Comparison of ENCODE assay signal across 8 cellular contexts in the genomic region with DNA sequence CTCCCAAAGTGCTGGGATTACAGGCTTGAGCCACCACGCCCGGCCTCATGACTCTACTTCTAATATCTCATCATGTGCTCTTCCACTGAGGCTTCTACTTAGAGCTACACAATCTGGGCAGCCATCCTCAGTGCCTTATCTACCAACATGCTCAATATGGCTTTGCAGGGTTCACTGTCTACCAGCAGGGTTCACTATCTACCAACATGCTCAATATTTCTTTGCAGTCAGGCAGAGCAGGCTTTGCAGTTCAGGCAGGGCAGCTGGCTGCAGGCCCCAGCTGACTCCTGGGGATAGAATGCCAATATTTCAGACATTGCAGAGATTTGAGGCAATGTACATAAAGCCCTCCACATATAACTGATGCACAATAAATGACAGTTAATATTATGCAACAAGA. TPM values are rescaled to one million over a fixed set of nuclear protein-coding genes. Genes with fewer than 3 reads are reported as not detected.
DNase-seq lines count a peak whose midpoint lies in the region; ATAC-seq and TF ChIP-seq lines count a peak whose summit lies in the region.

No MANE protein-coding gene starts in this region.

- H3K4me1 ChIP-seq in H9 (ENCODE audit: insufficient read depth, low read length), result no peaks in the 10 kb centered on the region
- peaks cover 0 to 4% (median 0%) of the 10 kb centered on the region in 4 donors for H3K4me1 ChIP-seq in Peyer's patch
- H3K4me1 ChIP-seq in psoas muscle, result no peaks in the 10 kb centered on the region
- H3K4me1 ChIP-seq in CD8-positive, alpha-beta memory T cell (ENCODE audit: insufficient read depth, low read length), result no peaks in the 10 kb centered on the region

- no peaks in the 10 kb centered on the region for H3K79me1 ChIP-seq in H9 (ENCODE audit: insufficient read depth, low read depth, low read length, poor library complexity, severe bottlenecking)

- H3K23ac ChIP-seq in H9 (ENCODE audit: insufficient read length, low read depth, low read length), result no peak overlapping the region

- peaks cover 13 to 73% (median 54%) of the 10 kb centered on the region in 3 experiments; a peak in 6 of 7 replicates for H3K36me3 Mint-ChIP-seq in H9 (ENCODE audit: insufficient read depth in 1 of 3, low read depth in 3 of 3)
- peaks cover 4 to 39% (median 10%) of the 10 kb centered on the region in 3 donors for H3K36me3 Mint-ChIP-seq in CD8-positive, alpha-beta memory T cell

- H3K14ac ChIP-seq in H9 (ENCODE audit: insufficient read depth, low read length), result no peak overlapping the region

- no peak overlapping the region for H3K4me2 ChIP-seq in H9 (ENCODE audit: insufficient read depth, insufficient read length, low read length)

- no peak overlapping the region for H3K18ac ChIP-seq in H9 (ENCODE audit: insufficient read length, low read depth, low read length)

- H3K27ac ChIP-seq in H9 (ENCODE audit: insufficient read length, low read depth, low read length) (no peak overlapping the region), Peyer's patch (no peak overlapping the region), psoas muscle (no peak overlapping the region)
- H3K27ac ChIP-seq in CD8-positive, alpha-beta memory T cell (ENCODE audit: low read depth, low read length), result no peak overlapping the region

- intact Hi-C loops in psoas muscle (cut with DNase I), result loop anchor here in 1 of 2 donors (5.0 kb wide), 1 partner anchor 157 kb away; no protein-coding TSS in a partner anchor

- no peak overlapping the region for H3K56ac ChIP-seq in H9 (ENCODE audit: insufficient read length, low read depth, low read length)

- DNase-seq in DMS114 treated with DMSO at 0.1 percent for 48 hours (lab: John Stamatoyannopoulos, UW; ENCODE audit: unreplicated experiment) (peak; percentile 1), H9 (peak; percentile 60), Peyer's patch (peak in 1 of 3 donors; percentile 66), fibroblast of gingiva (ENCODE audit: low read depth) (peak; percentile 35), psoas muscle (no peak)
- no peak for DNase-seq in CD8-positive, alpha-beta memory T cell

- peaks cover 0 to 30% (median 0%) of the 10 kb centered on the region in 3 donors for H3K36me3 ChIP-seq in Peyer's patch
- H3K36me3 ChIP-seq in psoas muscle (ENCODE audit: insufficient read depth in 1 of 2, low read depth in 1 of 2), result peaks cover 0 to 46% of the 10 kb centered on the region in 2 donors
- H3K36me3 ChIP-seq in CD8-positive, alpha-beta memory T cell (ENCODE audit: insufficient read depth, low read length), result no peaks in the 10 kb centered on the region

- H2BK12ac ChIP-seq in H9 (ENCODE audit: insufficient read length, low read depth, low read length), result no peak overlapping the region

- H3K27me3 Mint-ChIP-seq in H9 (ENCODE audit: low read depth), result no peaks in the 10 kb centered on the region
- peaks cover 0 to 1% of the 10 kb centered on the region in 2 donors for H3K27me3 Mint-ChIP-seq in CD8-positive, alpha-beta memory T cell

- POLR2A ChIA-PET in CD8-positive, alpha-beta memory T cell (lab: Charles Lee), result no interaction called here

- no peak overlapping the region for H3T11ph ChIP-seq in H9 (ENCODE audit: low read length)

- no CpG with 5 or more reads among the region's 2 CpGs for WGBS in H9 (ENCODE audit: extremely low coverage, insufficient read length, low lambda C conversion rate)
- 64 to 100% (median 99%) methylated on average over 2 of the region's 2 CpGs for WGBS in psoas muscle, 3 donors

- H2AK5ac ChIP-seq in H9 (ENCODE audit: insufficient read length, low read length), result no peak overlapping the region

- no peak overlapping the region for H2AFZ ChIP-seq in H9 (ENCODE audit: low read length)

- no peak overlapping the region for H4K91ac ChIP-seq in H9 (ENCODE audit: insufficient read length, low read depth, low read length)

- no peaks in the 10 kb centered on the region for H3K9me3 Mint-ChIP-seq in H9
- H3K9me3 Mint-ChIP-seq in CD8-positive, alpha-beta memory T cell, result no peaks in the 10 kb centered on the region

- H3K27me3 ChIP-seq in H9 (ENCODE audit: insufficient read depth, low read length) (no peaks in the 10 kb centered on the region), Peyer's patch (no peaks in the 10 kb centered on the region), psoas muscle (ENCODE audit: insufficient read depth in 3 of 3, low read length in 2 of 3) (no peaks in the 10 kb centered on the region)
- H3K27me3 ChIP-seq in CD8-positive, alpha-beta memory T cell (ENCODE audit: insufficient read depth, low read length, poor library complexity, severe bottlenecking), result no peaks in the 10 kb centered on the region

- no peak overlapping the region for H2BK15ac ChIP-seq in H9 (ENCODE audit: low read depth, low read length)

- H3K4me3 Mint-ChIP-seq in H9, result no peak overlapping the region
- no peak overlapping the region for H3K4me3 Mint-ChIP-seq in CD8-positive, alpha-beta memory T cell

- H3K27ac Mint-ChIP-seq in H9, result no peak overlapping the region
- H3K27ac Mint-ChIP-seq in CD8-positive, alpha-beta memory T cell, result peak overlapping the region in 1 of 8 donors; percentile 63

- no peak for TF ChIP-seq POLR2A in Peyer's patch (IDR thresholded peaks at IDR 0.05)

- H3K79me2 ChIP-seq in H9 (ENCODE audit: insufficient read depth, low read length), result no peaks in the 10 kb centered on the region

- H3K23me2 ChIP-seq in H9 (ENCODE audit: insufficient read length, low read depth, low read length, poor library complexity, severe bottlenecking), result no peaks in the 10 kb centered on the region

- CTCF ChIA-PET in CD8-positive, alpha-beta memory T cell (lab: Charles Lee), result interaction anchor here (0.7 kb wide), 1 partner anchor 693 kb away, joined by 3 read pairs; no protein-coding TSS in a partner anchor

- no peak overlapping the region for H4K5ac ChIP-seq in H9 (ENCODE audit: insufficient read length, low read depth, low read length)

- H3K9me3 ChIP-seq in H9 (ENCODE audit: control insufficient read depth, low read depth, low read length) (no peaks in the 10 kb centered on the region), Peyer's patch (no peaks in the 10 kb centered on the region), psoas muscle (no peaks in the 10 kb centered on the region)
- no peaks in the 10 kb centered on the region for H3K9me3 ChIP-seq in CD8-positive, alpha-beta memory T cell (ENCODE audit: low read length)

- H2BK5ac ChIP-seq in H9 (ENCODE audit: insufficient read length, low read length), result no peak overlapping the region

- H3K4me1 Mint-ChIP-seq in H9, result no peaks in the 10 kb centered on the region
- no peaks in the 10 kb centered on the region for H3K4me1 Mint-ChIP-seq in CD8-positive, alpha-beta memory T cell

- no peak overlapping the region for H2BK20ac ChIP-seq in H9 (ENCODE audit: low read depth, low read length, poor library complexity, severe bottlenecking)

- H3K4me3 ChIP-seq in Peyer's patch, result no peak overlapping the region
- H3K4me3 ChIP-seq in psoas muscle, result no peak overlapping the region
- H3K4me3 ChIP-seq in CD8-positive, alpha-beta memory T cell (ENCODE audit: low read length), result no peak overlapping the region

- H3K4ac ChIP-seq in H9 (ENCODE audit: low read depth, low read length), result no peak overlapping the region

- H4K8ac ChIP-seq in H9 (replicated peaks; ENCODE audit: insufficient read length, low read depth, low read length), result no peak overlapping the region

- TF ChIP-seq CTCF in H9 (conservative IDR thresholded peaks at IDR 0.05) (peak; percentile 67), Peyer's patch (IDR thresholded peaks at IDR 0.05) (peak in 4 of 6 experiments; percentile 41 to 91 (median 90)), psoas muscle (IDR thresholded peaks at IDR 0.05) (peak; percentile 44)

- H3K9ac ChIP-seq in H9 (ENCODE audit: extremely low read depth, insufficient read length, low read length), result no peak overlapping the region

- ATAC-seq in psoas muscle (peak in 3 of 4 donors; percentile 48 to 78 (median 62)), GM18502 (IDR thresholded peaks at IDR 0.05; ENCODE audit: poor library complexity, unreplicated experiment) (no peak), GM18858 (IDR thresholded peaks at IDR 0.05; ENCODE audit: unreplicated experiment) (no peak)

- peaks cover 2% of the 10 kb centered on the region for H4K20me1 ChIP-seq in H9 (ENCODE audit: control insufficient read depth, insufficient read depth, insufficient read length)

- H2BK120ac ChIP-seq in H9 (ENCODE audit: low read depth, low read length, poor library complexity, severe bottlenecking), result no peak overlapping the region

RNA-seq across cellular contexts. Expression of a gene that starts 47.5 kb away (rescaled TPM):
- total RNA-seq in H9 (2021) (35.7 and 38.4 TPM in 2 replicates), Peyer's patch (100 to 1,000 TPM in 1 of 4 donors, 10 to 100 TPM in 2, 1 to 10 TPM in 1; 9.8 to 238 (median 23.4) TPM), psoas muscle (1 to 10 TPM; 2.9 to 8.3 (median 5.4) TPM)
- polyA plus RNA-seq in psoas muscle, result 1 to 10 TPM; 2.1 to 2.5 (median 2.4) TPM
- total RNA-seq in CD8-positive, alpha-beta memory T cell, result 1 to 10 TPM; 7.1 to 8.3 TPM
- polyA plus RNA-seq in CD8-positive, alpha-beta memory T cell, result 4.9 TPM

Comparison
In these comparisons a context has a peak if more than half of its experiments do, and no peak if none do; other contexts are left out.
1. DNase-seq: peak in DMS114 treated with DMSO at 0.1 percent for 48 hours (single experiment), H9 (single experiment) and fibroblast of gingiva (single experiment); none in psoas muscle (0 of 2) and CD8-positive, alpha-beta memory T cell (0 of 5).
2. ATAC-seq: peak in psoas muscle (3 of 4); none in GM18502 (single experiment) and GM18858 (single experiment).
3. Peak in every context shown above with its lines, with median percentiles within 50 percentile points of each other: CTCF ChIP-seq.